Comparison of ENCODE assay signal across 14 cellular contexts in genomic region chr3:5198313-5198677, GRCh38. TPM values are rescaled to one million over a fixed set of nuclear protein-coding genes. Genes with fewer than 3 reads are reported as not detected.
DNase-seq lines count a peak whose midpoint lies in the region; ATAC-seq and TF ChIP-seq lines count a peak whose summit lies in the region.
"Had no signal": no experiment of that assay in that cellular context is flagged by ENCODE, and none has a peak within 500 bp of the region (broad histone marks: within the 10 kb centered on the region; RNA-seq: fewer than 3 reads in every experiment).

No MANE protein-coding gene starts in this region.

- intact Hi-C loops in activated CD4-positive, alpha-beta T cell treated with anti-CD3 and anti-CD28 coated beads for 36 hours (cut with DNase I, micrococcal nuclease): loop anchor here (2.0 to 10.0 kb wide), 8 partner anchors 61 to 786 kb away; partner anchors contain the start of gene ITPR1 (in 1 of the 2)
- intact Hi-C loops in thyroid gland (cut with DNase I) (no loop called here), tibial artery (cut with DNase I; ENCODE audit: low total_unique reads) (no loop called here)

- TF ChIP-seq POLR2A in Peyer's patch (IDR thresholded peaks at IDR 0.05) (no peak), thyroid gland (IDR thresholded peaks at IDR 0.05) (no peak)

- H3K4me1 ChIP-seq in Peyer's patch (peaks cover 0 to 40% (median 23%) of the 10 kb centered on the region in 4 donors), thyroid gland (peaks cover 3 to 5% of the 10 kb centered on the region in 2 donors), tibial artery (peaks cover 0 to 15% (median 7%) of the 10 kb centered on the region in 4 donors)

- H3K27ac ChIP-seq in Peyer's patch: peak overlapping the region; percentile 39 to 100 (median 65)
- H3K27ac ChIP-seq in thyroid gland: no peak overlapping the region
- H3K27ac ChIP-seq in tibial artery: no peak overlapping the region
- H3K27ac ChIP-seq: ovary had no signal

- POLR2A ChIA-PET in activated CD4-positive, alpha-beta T cell treated with anti-CD3 and anti-CD28 coated beads for 36 hours (lab: Charles Lee): interaction anchor here (0.6 to 3.0 kb wide), 4 partner anchors 11 to 202 kb away, joined by 4 to 46 read pairs (median 18); partner anchors contain the start of genes ARL8B and EDEM1

- H3K36me3 ChIP-seq in Peyer's patch (peaks cover 0 to 44% (median 0%) of the 10 kb centered on the region in 3 donors), thyroid gland (peaks cover 31 to 35% of the 10 kb centered on the region in 2 donors), tibial artery (peaks cover 7 to 50% (median 40%) of the 10 kb centered on the region in 3 donors)
- H3K36me3 ChIP-seq: ovary had no signal

- peaks cover 89% of the 10 kb centered on the region for H3K4me1 Mint-ChIP-seq in activated CD4-positive, alpha-beta T cell treated with anti-CD3 and anti-CD28 coated beads for 36 hours
- H3K4me1 Mint-ChIP-seq in effector memory CD8-positive, alpha-beta T cell (ENCODE audit: low read depth in 2 of 2): peaks cover 50 to 60% of the 10 kb centered on the region in 2 donors
- peaks cover 79% of the 10 kb centered on the region for H3K4me1 Mint-ChIP-seq in stimulated activated naive CD8-positive, alpha-beta T cell treated with anti-CD3 and anti-CD28 coated beads, Interleukin-15, amount 100 ng/mL, for 72 hours

- peak overlapping the region; percentile 68 for H3K4me3 Mint-ChIP-seq in activated CD4-positive, alpha-beta T cell treated with anti-CD3 and anti-CD28 coated beads for 36 hours
- peak overlapping the region; percentile 73 for H3K4me3 Mint-ChIP-seq in effector memory CD8-positive, alpha-beta T cell
- H3K4me3 Mint-ChIP-seq in stimulated activated naive CD8-positive, alpha-beta T cell treated with anti-CD3 and anti-CD28 coated beads, Interleukin-15, amount 100 ng/mL, for 72 hours: peak overlapping the region; percentile 75 to 82

- ATAC-seq in activated CD4-positive, alpha-beta T cell treated with anti-CD3 and anti-CD28 coated beads for 36 hours: no peak
- no peak for ATAC-seq in effector memory CD8-positive, alpha-beta T cell (replicated peaks)
- no peak for ATAC-seq in stimulated activated naive CD8-positive, alpha-beta T cell treated with anti-CD3 and anti-CD28 coated beads, Interleukin-15, amount 100 ng/mL, for 72 hours

- H3K27me3 Mint-ChIP-seq in activated CD4-positive, alpha-beta T cell treated with anti-CD3 and anti-CD28 coated beads for 36 hours: no peaks in the 10 kb centered on the region
- no peaks in the 10 kb centered on the region for H3K27me3 Mint-ChIP-seq in effector memory CD8-positive, alpha-beta T cell
- H3K27me3 Mint-ChIP-seq in stimulated activated naive CD8-positive, alpha-beta T cell treated with anti-CD3 and anti-CD28 coated beads, Interleukin-15, amount 100 ng/mL, for 72 hours: no peaks in the 10 kb centered on the region

- H3K27ac Mint-ChIP-seq in activated CD4-positive, alpha-beta T cell treated with anti-CD3 and anti-CD28 coated beads for 36 hours: peak overlapping the region; percentile 98
- peak overlapping the region; percentile 89 to 92 for H3K27ac Mint-ChIP-seq in effector memory CD8-positive, alpha-beta T cell
- H3K27ac Mint-ChIP-seq in stimulated activated naive CD8-positive, alpha-beta T cell treated with anti-CD3 and anti-CD28 coated beads, Interleukin-15, amount 100 ng/mL, for 72 hours: peak overlapping the region; percentile 98 to 99

- H3K36me3 Mint-ChIP-seq in activated CD4-positive, alpha-beta T cell treated with anti-CD3 and anti-CD28 coated beads for 36 hours (ENCODE audit: low read depth): peaks cover 93% of the 10 kb centered on the region
- peaks cover 62% of the 10 kb centered on the region for H3K36me3 Mint-ChIP-seq in effector memory CD8-positive, alpha-beta T cell (ENCODE audit: insufficient read depth)

- TF ChIP-seq CTCF in Peyer's patch (IDR thresholded peaks at IDR 0.05) (no peak), thyroid gland (IDR thresholded peaks at IDR 0.05) (no peak), tibial artery (IDR thresholded peaks at IDR 0.05) (no peak)

- WGBS in thyroid gland, 2 donors: 96% methylated on average over 4 of the region's 4 CpGs

- H3K9me3 Mint-ChIP-seq in activated CD4-positive, alpha-beta T cell treated with anti-CD3 and anti-CD28 coated beads for 36 hours (ENCODE audit: low read depth): no peaks in the 10 kb centered on the region
- H3K9me3 Mint-ChIP-seq in effector memory CD8-positive, alpha-beta T cell: no peaks in the 10 kb centered on the region
- H3K9me3 Mint-ChIP-seq in stimulated activated naive CD8-positive, alpha-beta T cell treated with anti-CD3 and anti-CD28 coated beads, Interleukin-15, amount 100 ng/mL, for 72 hours: peaks cover 0 to 10% of the 10 kb centered on the region in 2 donors

- H3K9me3 ChIP-seq in Peyer's patch (no peaks in the 10 kb centered on the region), thyroid gland (no peaks in the 10 kb centered on the region), tibial artery (no peaks in the 10 kb centered on the region)
- H3K9me3 ChIP-seq: ovary had no signal

- H3K27me3 ChIP-seq in Peyer's patch (no peaks in the 10 kb centered on the region), thyroid gland (no peaks in the 10 kb centered on the region), tibial artery (no peaks in the 10 kb centered on the region)
- H3K27me3 ChIP-seq: ovary had no signal

- H3K4me3 ChIP-seq in Peyer's patch: no peak overlapping the region
- H3K4me3 ChIP-seq in thyroid gland (replicated peaks in 1 of 3): no peak overlapping the region
- H3K4me3 ChIP-seq in tibial artery: no peak overlapping the region
- H3K4me3 ChIP-seq: ovary had no signal

- CTCF ChIA-PET in activated CD4-positive, alpha-beta T cell treated with anti-CD3 and anti-CD28 coated beads for 36 hours (lab: Charles Lee): interaction anchor here (0.9 to 3.4 kb wide), 2 partner anchors 11 kb away, joined by 3 to 26 read pairs; partner anchors contain the start of gene EDEM1

- DNase-seq in activated CD4-positive, alpha-beta T cell treated with anti-CD3 and anti-CD28 coated beads for 36 hours: no peak
- DNase-seq in activated CD4-positive, alpha-beta T cell treated with anti-CD3 and anti-CD28 coated beads for 1 hour: no peak
- no peak for DNase-seq in Peyer's patch
- no peak for DNase-seq in effector memory CD8-positive, alpha-beta T cell
- no peak for DNase-seq in stimulated activated naive CD8-positive, alpha-beta T cell treated with anti-CD3 and anti-CD28 coated beads, Interleukin-15, amount 100 ng/mL, for 72 hours
- no peak for DNase-seq in NCI-H748 (lab: John Stamatoyannopoulos, UW; ENCODE audit: unreplicated experiment)
- DNase-seq in thyroid gland: no peak
- no peak for DNase-seq in tibial artery
- DNase-seq: 8988T, caudate nucleus, left cardiac atrium, NCI-H69, ovary, substantia nigra had no signal

RNA-seq across cellular contexts. Expression of gene EDEM1, which starts 10.8 kb away (rescaled TPM):
- 100 to 1,000 TPM; 105 to 175 TPM for total RNA-seq in activated CD4-positive, alpha-beta T cell treated with anti-CD3 and anti-CD28 coated beads for 36 hours
- 100 to 1,000 TPM in 1 of 4 donors, 10 to 100 TPM in 3; 50.1 to 118 (median 58.8) TPM for total RNA-seq in Peyer's patch
- total RNA-seq in thyroid gland: 10 to 100 TPM; 26.1 to 58.4 (median 43.0) TPM

Comparison
In these comparisons a context has a peak if more than half of its experiments do, and no peak if none do; other contexts are left out.
1. H3K27ac ChIP-seq: peak in Peyer's patch (4 of 4); none in thyroid gland (0 of 3) and tibial artery (0 of 2).
2. intact Hi-C loops: an anchor here in activated CD4-positive, alpha-beta T cell treated with anti-CD3 and anti-CD28 coated beads for 36 hours (2.0 to 10.0 kb wide); none called in thyroid gland and tibial artery.
3. Peak in every context shown above with its lines, with median percentiles within 50 percentile points of each other: H3K27ac Mint-ChIP-seq and H3K4me3 Mint-ChIP-seq.